Comparison of ENCODE assay signal across 8 cellular contexts in the genomic region with DNA sequence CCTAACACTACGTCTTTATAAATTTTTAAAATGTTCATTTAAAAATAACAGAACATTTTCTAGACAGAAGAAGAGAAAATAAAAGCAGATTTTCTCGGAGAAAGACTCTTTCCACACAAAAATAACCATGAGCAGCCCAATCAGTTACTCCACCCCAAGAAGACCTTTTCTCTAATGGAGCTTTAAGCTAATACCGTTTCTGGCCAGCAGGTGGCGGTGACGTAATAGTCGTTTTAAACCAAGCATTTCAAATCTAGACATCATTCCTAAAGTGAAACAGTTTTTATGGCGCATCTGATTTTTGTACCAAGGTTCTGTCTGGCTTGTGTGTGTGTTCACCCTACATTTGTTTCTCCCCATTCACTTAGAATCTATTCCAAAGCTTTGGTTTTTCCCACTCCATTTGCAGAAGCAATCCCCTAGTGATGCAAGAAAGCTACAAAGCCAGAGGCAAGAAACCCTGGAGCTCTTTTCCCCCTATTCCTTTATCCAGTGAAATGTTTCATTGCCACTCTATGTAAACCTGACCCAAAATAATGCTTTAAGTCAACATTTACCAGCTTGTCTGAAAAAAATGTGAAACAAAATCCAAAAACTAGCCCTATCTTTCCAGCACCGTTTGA.
DNase-seq lines count a peak whose midpoint lies in the region; ATAC-seq and FAIRE-seq lines count a peak whose summit lies in the region.

No MANE protein-coding gene starts in this region.

- FAIRE-seq in HTR-8/SVneo (lab: Jason Lieb, UNC), result no peak

- DNase-seq in C1 segment of cervical spinal cord (lab: John Stamatoyannopoulos, UW), result peak in 10 of 14 donors; percentile 1 to 54 (median 23)
- peak; percentile 43 for DNase-seq in HTR-8/SVneo (ENCODE audit: insufficient read length, low spot score)
- DNase-seq in OCI-M1 (lab: John Stamatoyannopoulos, UW), result peak; percentile 89
- DNase-seq in activated T-cell treated with anti-CD3 and anti-CD28 coated beads, Interleukin-2, amount 50 U/mL, for 1 hour, result peak; percentile 52
- DNase-seq in fibroblast of peridontal ligament (ENCODE audit: extremely low read depth), result peak; percentile 77
- peak; percentile 32 for DNase-seq in non-pigmented ciliary epithelial cell (ENCODE audit: low read depth)
- peak in 35 of 49 donors; percentile 2 to 80 (median 46) for DNase-seq in substantia nigra (lab: John Stamatoyannopoulos, UW)

- peak; percentile 80 for ATAC-seq in GM19397 (IDR thresholded peaks at IDR 0.05; ENCODE audit: unreplicated experiment)

- H3K27ac ChIP-seq in substantia nigra (ENCODE audit: low read depth, low read length, poor library complexity, severe bottlenecking), result no peak overlapping the region

Comparison
In these comparisons a context has a peak if more than half of its experiments do, and no peak if none do; other contexts are left out.
1. DNase-seq: peak in every context shown above with its lines; median percentile 89 in OCI-M1; 77 in fibroblast of peridontal ligament; 52 in activated T-cell treated with anti-CD3 and anti-CD28 coated beads, Interleukin-2, amount 50 U/mL, for 1 hour; 46 in substantia nigra; 43 in HTR-8/SVneo; 32 in non-pigmented ciliary epithelial cell; 23 in C1 segment of cervical spinal cord.